In genomic region chr17:8152112-8152775, GRCh38 we compare ENCODE assay signal across 8 cellular contexts. TPM values are rescaled to one million over a fixed set of nuclear protein-coding genes. Genes with fewer than 3 reads are reported as not detected.
DNase-seq lines count a peak whose midpoint lies in the region; ATAC-seq and TF ChIP-seq lines count a peak whose summit lies in the region.

Gene PER1, minus strand, starts transcription at chr17:8152404. Its CDS starts 1,698 bp downstream, at chr17:8150706.

- no peaks in the 10 kb centered on the region for H3K27me3 ChIP-seq in thymus (ENCODE audit: control insufficient read depth, insufficient read depth)

- no peaks in the 10 kb centered on the region for H3K9me3 ChIP-seq in thymus (ENCODE audit: control insufficient read depth)

- intact Hi-C loops in Right ventricle myocardium inferior (cut with DNase I) = loop anchor here (5.0 to 10.0 kb wide), 2 partner anchors 297 to 670 kb away; partner anchors contain the start of genes CYB5D1, NAA38, POLR2A and SLC35G6

- peaks cover 40% of the 10 kb centered on the region for H3K4me1 ChIP-seq in thymus (ENCODE audit: control insufficient read depth, insufficient read depth, low read length)

- WGBS in thymus = 12% methylated on average over 42 of the region's 42 CpGs

- H3K27me3 Mint-ChIP-seq in activated naive CD8-positive, alpha-beta T cell treated with anti-CD3 and anti-CD28 coated beads, Interleukin-2, amount 50 U/mL, for 24 hours = no peaks in the 10 kb centered on the region
- no peaks in the 10 kb centered on the region for H3K27me3 Mint-ChIP-seq in osteocyte (ENCODE audit: unreplicated experiment)

- H3K4me3 ChIP-seq in NB4 (ENCODE audit: low read depth, low read length) = peak within 1 kb of the TSS; percentile 74
- H3K4me3 ChIP-seq in thymus (ENCODE audit: low read length) = peak within 1 kb of the TSS; percentile 70

- H3K27ac ChIP-seq in thymus (ENCODE audit: low read depth) = peak within 1 kb of the TSS; percentile 94

- DNase-seq in GM13976 (ENCODE audit: low spot score) (peak; percentile 93), NB4 (ENCODE audit: low read depth) (peak; percentile 93), SW480 (ENCODE audit: low spot score) (peak; percentile 96), Right ventricle myocardium inferior (ENCODE audit: missing footprints) (peak; percentile 99), osteocyte (ENCODE audit: extremely low spot score, unreplicated experiment) (peak; percentile 98)
- DNase-seq in activated naive CD8-positive, alpha-beta T cell treated with anti-CD3 and anti-CD28 coated beads, Interleukin-2, amount 50 U/mL, for 24 hours = peak; percentile 95

- H3K27ac Mint-ChIP-seq in activated naive CD8-positive, alpha-beta T cell treated with anti-CD3 and anti-CD28 coated beads, Interleukin-2, amount 50 U/mL, for 24 hours = no peak within 1 kb of the TSS
- no peak within 1 kb of the TSS for H3K27ac Mint-ChIP-seq in osteocyte (ENCODE audit: unreplicated experiment)

- TF ChIP-seq CTCF in GM13976 (IDR thresholded peaks at IDR 0.05; ENCODE audit: borderline replicate concordance, control extremely low read depth, extremely low read depth, insufficient read depth, missing control alignments) = no peak
- no peak for TF ChIP-seq CTCF in NB4 (IDR thresholded peaks at IDR 0.05; ENCODE audit: low read depth, low read length)
- no peak for TF ChIP-seq CTCF in osteocyte (IDR thresholded peaks at IDR 0.05)

- H3K9me3 Mint-ChIP-seq in activated naive CD8-positive, alpha-beta T cell treated with anti-CD3 and anti-CD28 coated beads, Interleukin-2, amount 50 U/mL, for 24 hours = no peaks in the 10 kb centered on the region
- H3K9me3 Mint-ChIP-seq in osteocyte (ENCODE audit: unreplicated experiment) = no peaks in the 10 kb centered on the region

- H3K36me3 ChIP-seq in thymus (ENCODE audit: control insufficient read depth, insufficient read depth) = peaks cover 30% of the 10 kb centered on the region

- H3K4me1 Mint-ChIP-seq in activated naive CD8-positive, alpha-beta T cell treated with anti-CD3 and anti-CD28 coated beads, Interleukin-2, amount 50 U/mL, for 24 hours = peaks cover 52% of the 10 kb centered on the region
- peaks cover 46% of the 10 kb centered on the region for H3K4me1 Mint-ChIP-seq in osteocyte (ENCODE audit: unreplicated experiment)

- peak; percentile 50 for TF ChIP-seq POLR2A in NB4 (IDR thresholded peaks at IDR 0.05; ENCODE audit: extremely low read depth, insufficient read length)

- peaks cover 19% of the 10 kb centered on the region for H3K36me3 Mint-ChIP-seq in activated naive CD8-positive, alpha-beta T cell treated with anti-CD3 and anti-CD28 coated beads, Interleukin-2, amount 50 U/mL, for 24 hours (ENCODE audit: low read depth)
- H3K36me3 Mint-ChIP-seq in osteocyte (ENCODE audit: unreplicated experiment) = peaks cover 17% of the 10 kb centered on the region

- in situ Hi-C loops in GM13976 (cut with MboI; ENCODE audit: low sequenced_read_pairs, unreplicated experiment) = no loop called here

- peak; percentile 44 for ATAC-seq in activated naive CD8-positive, alpha-beta T cell treated with anti-CD3 and anti-CD28 coated beads, Interleukin-2, amount 50 U/mL, for 24 hours
- ATAC-seq in Right ventricle myocardium inferior (peak; percentile 66), HG03460 (IDR thresholded peaks at IDR 0.05; ENCODE audit: unreplicated experiment) (no peak)

- H3K4me3 Mint-ChIP-seq in activated naive CD8-positive, alpha-beta T cell treated with anti-CD3 and anti-CD28 coated beads, Interleukin-2, amount 50 U/mL, for 24 hours = no peak within 1 kb of the TSS
- H3K4me3 Mint-ChIP-seq in osteocyte (ENCODE audit: unreplicated experiment) = peak within 1 kb of the TSS; percentile 91

RNA-seq across cellular contexts. Expression of gene PER1, which starts in this region (rescaled TPM):
- total RNA-seq in Right ventricle myocardium inferior = 124 TPM
- 106 and 173 TPM in 2 replicates for total RNA-seq in osteocyte
- polyA plus RNA-seq in thymus = 71.9 TPM
